Comparison of ENCODE assay signal across 1 cellular context in genomic region chr16:29825145-29826044, GRCh38.
TF ChIP-seq lines count a peak whose summit lies in the region.

No MANE protein-coding gene starts in this region.

TF ChIP-seq in K562, 482 proteins besides CTCF, POLR2A, EP300 and RAD21:
- peak; percentile 33 for TF ChIP-seq CBFA2T2 (conservative IDR thresholded peaks at IDR 0.05)
- TF ChIP-seq POLR2AphosphoS2 (IDR thresholded peaks at IDR 0.05; ENCODE audit: low read length), result no peak
- peak in 1 of 2 experiments; percentile 15; a peak in 1 of 4 replicates for TF ChIP-seq KDM1A (IDR thresholded peaks at IDR 0.05)
- peak; percentile 57 for TF ChIP-seq ZNF316 (IDR thresholded peaks at IDR 0.05)
- TF ChIP-seq FIP1L1 (IDR thresholded peaks at IDR 0.05; ENCODE audit: low read depth, low read length, poor library complexity, severe bottlenecking), result no peak
- no peak for TF ChIP-seq MLLT1 (IDR thresholded peaks at IDR 0.05)
- 0 out of 2 replicates have a peak, but pooled peaks have one; percentile 21 for TF ChIP-seq RBFOX2 (IDR thresholded peaks at IDR 0.05; ENCODE audit: low read depth, low read length)
- peak; percentile 51; the same call in 1 of the 2 replicates for TF ChIP-seq POLR2G (IDR thresholded peaks at IDR 0.05; ENCODE audit: low read depth, low read length)
- no peak for TF ChIP-seq ZNF512 (tag; IDR thresholded peaks at IDR 0.05)
- TF ChIP-seq ZNF282 (CRISPR knock-in tag; IDR thresholded peaks at IDR 0.05), result 0 out of 2 replicates have a peak, but pooled peaks have one; percentile 24
- TF ChIP-seq MAFG (tag; conservative IDR thresholded peaks at IDR 0.05), result peak; percentile 53; the same call in 1 of the 2 replicates
- TF ChIP-seq CBFA2T3 (IDR thresholded peaks at IDR 0.05), result peak; percentile 45
- TF ChIP-seq ZBTB7A (IDR thresholded peaks at IDR 0.05; ENCODE audit: borderline replicate concordance, control insufficient read depth, low read depth, low read length), result peak; percentile 45; the same call in 1 of the 2 replicates
- TF ChIP-seq ZNF707 (CRISPR knock-in tag; conservative IDR thresholded peaks at IDR 0.05), result no peak
- TF ChIP-seq TFAP4 (CRISPR knock-in tag; IDR thresholded peaks at IDR 0.05; ENCODE audit: borderline replicate concordance), result peak; percentile 39; the same call in 1 of the 2 replicates
- peak; percentile 72 for TF ChIP-seq C11orf30 (IDR thresholded peaks at IDR 0.05; ENCODE audit: low read depth)
- TF ChIP-seq NRF1 (conservative IDR thresholded peaks at IDR 0.05 in 1 of 2, IDR thresholded peaks at IDR 0.05 in 1 of 2), result peak; percentile 73 to 78
- no peak for TF ChIP-seq SIRT6 (IDR thresholded peaks at IDR 0.05; ENCODE audit: low read depth, low read length)
- TF ChIP-seq NFE2 (IDR thresholded peaks at IDR 0.05; ENCODE audit: low read depth), result peak; percentile 77
- peak; percentile 32; the same call in 1 of the 2 replicates for TF ChIP-seq ARID1B (IDR thresholded peaks at IDR 0.05)
TF ChIP-seq in K562: peak in this region for 14.
